ENCODE assay signal across 11 cellular contexts in genomic region chr3:42053476-42053875, GRCh38. TPM values are rescaled to one million over a fixed set of nuclear protein-coding genes. Genes with fewer than 3 reads are reported as not detected.
DNase-seq lines count a peak whose midpoint lies in the region; ATAC-seq and TF ChIP-seq lines count a peak whose summit lies in the region.
"Had no signal": no experiment of that assay in that cellular context is flagged by ENCODE, and none has a peak within 500 bp of the region (broad histone marks: within the 10 kb centered on the region; RNA-seq: fewer than 3 reads in every experiment).

No MANE protein-coding gene starts in this region.

- H3K36me3 Mint-ChIP-seq in brain, result peaks cover 10% of the 10 kb centered on the region
- no peaks in the 10 kb centered on the region for H3K36me3 Mint-ChIP-seq in CD4-positive, alpha-beta T cell (ENCODE audit: low read depth)

- H3K79me2 ChIP-seq in hepatocyte, result peaks cover 74% of the 10 kb centered on the region

- no peaks in the 10 kb centered on the region for H3K27me3 Mint-ChIP-seq in brain
- no peaks in the 10 kb centered on the region for H3K27me3 Mint-ChIP-seq in CD4-positive, alpha-beta T cell

- H3K4me3 Mint-ChIP-seq in brain, result peak overlapping the region; percentile 5 to 75 (median 32)
- H3K4me3 Mint-ChIP-seq in CD4-positive, alpha-beta T cell, result no peak overlapping the region

- H3K36me3 ChIP-seq in hepatocyte (replicated peaks; ENCODE audit: insufficient read depth, low read depth), result no peaks in the 10 kb centered on the region
- no peaks in the 10 kb centered on the region for H3K36me3 ChIP-seq in vagina
- H3K36me3 ChIP-seq: MG63 had no signal

- intact Hi-C loops in posterior cingulate gyrus (cut with DNase I), result no loop called here
- intact Hi-C loops in vagina (cut with DNase I), result no loop called here
- intact Hi-C loops in CD4-positive, alpha-beta T cell (cut with DNase I, micrococcal nuclease), result no loop called here

- H4K20me1 ChIP-seq in hepatocyte (ENCODE audit: insufficient read depth, poor library complexity, severe bottlenecking), result no peaks in the 10 kb centered on the region

- TF ChIP-seq CTCF in brain (conservative IDR thresholded peaks at IDR 0.05), result no peak
- no peak for TF ChIP-seq CTCF in hepatocyte (IDR thresholded peaks at IDR 0.05; ENCODE audit: poor library complexity)
- TF ChIP-seq CTCF in vagina (IDR thresholded peaks at IDR 0.05), result no peak
- TF ChIP-seq CTCF in CD4-positive, alpha-beta T cell (IDR thresholded peaks at IDR 0.05), result no peak

- H3K4me1 ChIP-seq in hepatocyte (ENCODE audit: insufficient read depth) (peaks cover 26% of the 10 kb centered on the region), vagina (peaks cover 32% of the 10 kb centered on the region)

- no peaks in the 10 kb centered on the region for H3K27me3 ChIP-seq in hepatocyte
- no peaks in the 10 kb centered on the region for H3K27me3 ChIP-seq in vagina
- H3K27me3 ChIP-seq in CD4-positive, alpha-beta T cell (ENCODE audit: control insufficient read depth, insufficient read depth, low read length), result no peaks in the 10 kb centered on the region
- H3K27me3 ChIP-seq: MG63 had no signal

- WGBS in hepatocyte (ENCODE audit: low lambda C conversion rate, missing lambda C conversion rate), result 77% methylated on average over 7 of the region's 7 CpGs

- peak overlapping the region; percentile 95 for H3K27ac ChIP-seq in hepatocyte
- H3K27ac ChIP-seq in vagina, result peak overlapping the region; percentile 83
- H3K27ac ChIP-seq in CD4-positive, alpha-beta T cell (ENCODE audit: low read depth, low read length), result no peak overlapping the region

- H3K4me3 ChIP-seq in hepatocyte (no peak overlapping the region), vagina (no peak overlapping the region)
- H3K4me3 ChIP-seq: GM12878, MG63 had no signal

- POLR2A ChIA-PET in CD4-positive, alpha-beta T cell (lab: Charles Lee), result no interaction called here

- H3K4me2 ChIP-seq in hepatocyte, result peak overlapping the region; percentile 63

- no peaks in the 10 kb centered on the region for H3K9me3 ChIP-seq in hepatocyte (ENCODE audit: low read depth)
- H3K9me3 ChIP-seq in vagina, result no peaks in the 10 kb centered on the region
- H3K9me3 ChIP-seq in CD4-positive, alpha-beta T cell (ENCODE audit: control insufficient read depth, low read length), result no peaks in the 10 kb centered on the region
- H3K9me3 ChIP-seq: MG63 had no signal

- ATAC-seq in CD4-positive, alpha-beta T cell (ENCODE audit: poor library complexity), result no peak
- ATAC-seq: GM12878 had no signal

- DNase-seq in hepatocyte (ENCODE audit: low spot score), result peak; percentile 9
- DNase-seq in posterior cingulate gyrus, result peak in 8 of 10 donors; percentile 15 to 86 (median 40)
- DNase-seq in vagina (ENCODE audit: extremely low spot score in 2 of 2), result peak in 1 of 2 donors; percentile 79
- DNase-seq in CD4-positive, alpha-beta T cell, result no peak
- DNase-seq in DMS53 (lab: John Stamatoyannopoulos, UW), result no peak
- no peak for DNase-seq in NCI-H82 treated with DMSO at 0.1 percent for 48 hours (lab: John Stamatoyannopoulos, UW; ENCODE audit: unreplicated experiment)
- DNase-seq: activated CD8-positive, alpha-beta memory T cell treated with anti-CD3 and anti-CD28 coated beads, Interleukin-2, amount 50 U/mL, for 4 hours; MG63; NCI-H446 treated with DMSO at 0.1 percent for 48 hours had no signal

- H3K27ac Mint-ChIP-seq in brain, result peak overlapping the region; percentile 53 to 98 (median 97)
- H3K27ac Mint-ChIP-seq in CD4-positive, alpha-beta T cell, result no peak overlapping the region

- H3K9me3 Mint-ChIP-seq in brain, result peaks cover 0 to 3% (median 0%) of the 10 kb centered on the region in 5 experiments
- H3K9me3 Mint-ChIP-seq in CD4-positive, alpha-beta T cell, result no peaks in the 10 kb centered on the region

- no peak overlapping the region for H2AFZ ChIP-seq in hepatocyte

- TF ChIP-seq POLR2A in vagina (IDR thresholded peaks at IDR 0.05), result no peak

- H3K9me2 ChIP-seq in hepatocyte (replicated peaks; ENCODE audit: insufficient read depth), result no peaks in the 10 kb centered on the region

- CTCF ChIA-PET in CD4-positive, alpha-beta T cell (lab: Charles Lee), result no interaction called here

- H3K4me1 Mint-ChIP-seq in brain, result peaks cover 72% of the 10 kb centered on the region
- peaks cover 25% of the 10 kb centered on the region for H3K4me1 Mint-ChIP-seq in CD4-positive, alpha-beta T cell (ENCODE audit: low read depth)

RNA-seq across cellular contexts. Expression of gene TRAK1, which starts 37.7 kb away (rescaled TPM):
- polyA plus RNA-seq in brain (ENCODE audit: insufficient read depth, low read depth, low replicate concordance), result 28.8 TPM
- total RNA-seq in hepatocyte, result 28.8 and 31.5 TPM in 2 replicates
- polyA plus RNA-seq in hepatocyte, result 19.0 and 21.0 TPM in 2 replicates
- total RNA-seq in vagina, result 36.8 TPM
- total RNA-seq in CD4-positive, alpha-beta T cell, result 10 to 100 TPM; 16.0 to 16.7 TPM

Comparison
In these comparisons a context has a peak if more than half of its experiments do, and no peak if none do; other contexts are left out.
1. DNase-seq: peak in hepatocyte (single experiment) and posterior cingulate gyrus (8 of 10); none in CD4-positive, alpha-beta T cell (0 of 10), DMS53 (single experiment) and NCI-H82 treated with DMSO at 0.1 percent for 48 hours (single experiment).